1 cellular context compared by ENCODE assay signal in genomic region chr17:51912939-51913338, GRCh38.
TF ChIP-seq lines count a peak whose summit lies in the region.

No MANE protein-coding gene starts in this region.

TF ChIP-seq in WTC11, 78 proteins besides CTCF, POLR2A, EP300 and RAD21:
- no peak for TF ChIP-seq ESRRA (CRISPR knock-in tag; IDR thresholded peaks at IDR 0.05; ENCODE audit: borderline replicate concordance)
- TF ChIP-seq TCF7 (CRISPR knock-in tag; IDR thresholded peaks at IDR 0.05; ENCODE audit: low read depth) = no peak
- TF ChIP-seq ZNF423 (CRISPR knock-in tag; IDR thresholded peaks at IDR 0.05) = no peak
- TF ChIP-seq PRDM15 (CRISPR knock-in tag; IDR thresholded peaks at IDR 0.05) = no peak
- TF ChIP-seq JAZF1 (CRISPR knock-in tag; IDR thresholded peaks at IDR 0.05) = no peak
- TF ChIP-seq GRHL2 (CRISPR knock-in tag; IDR thresholded peaks at IDR 0.05; ENCODE audit: insufficient replicate concordance, severe bottlenecking) = no peak
- TF ChIP-seq, protein P1, sequence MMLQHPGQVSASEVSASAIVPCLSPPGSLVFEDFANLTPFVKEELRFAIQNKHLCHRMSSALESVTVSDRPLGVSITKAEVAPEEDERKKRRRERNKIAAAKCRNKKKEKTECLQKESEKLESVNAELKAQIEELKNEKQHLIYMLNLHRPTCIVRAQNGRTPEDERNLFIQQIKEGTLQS (CRISPR knock-in tag; conservative IDR thresholded peaks at IDR 0.05) = no peak
- no peak for TF ChIP-seq ZNF232 (CRISPR knock-in tag; IDR thresholded peaks at IDR 0.05)
- TF ChIP-seq ATF6 (CRISPR knock-in tag; IDR thresholded peaks at IDR 0.05) = no peak
- no peak for TF ChIP-seq MYBL2 (CRISPR knock-in tag; IDR thresholded peaks at IDR 0.05)
